19 cellular contexts compared by ENCODE assay signal in the genomic region with DNA sequence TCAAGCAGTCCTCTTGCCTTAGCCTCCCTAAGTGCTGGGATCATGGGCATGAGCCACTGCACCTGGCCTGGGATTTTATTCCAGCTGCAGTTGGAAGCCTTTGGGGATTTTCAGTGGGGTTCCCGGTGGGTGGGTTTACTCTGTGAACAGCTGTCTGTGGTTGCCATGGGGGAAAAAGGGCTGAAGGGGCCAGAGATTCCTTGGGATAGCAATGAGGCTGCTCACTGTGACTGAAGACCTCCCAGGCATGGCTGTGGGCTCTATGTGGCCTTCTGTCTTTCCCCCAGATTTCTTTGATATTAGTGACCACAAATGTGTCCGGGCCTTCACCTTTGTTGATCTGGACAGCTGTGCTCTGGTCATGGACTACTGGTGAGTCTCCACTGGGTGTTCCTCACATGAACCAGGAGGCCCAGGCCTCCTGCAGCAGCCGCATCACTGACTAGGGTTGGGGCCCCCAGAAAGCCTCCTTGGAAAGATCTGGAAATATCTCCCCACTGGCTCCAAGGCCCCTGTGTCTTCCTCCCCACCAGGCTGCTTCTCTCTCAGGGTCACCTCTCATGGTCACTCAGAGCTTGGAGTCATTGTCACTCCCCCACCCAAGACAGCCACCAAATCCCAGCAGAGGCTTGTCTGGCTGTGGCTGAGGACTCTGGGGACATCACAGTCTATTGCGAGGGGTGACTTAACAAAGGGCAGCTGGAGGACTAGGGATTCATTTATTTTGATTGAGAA. TPM values are rescaled to one million over a fixed set of nuclear protein-coding genes. Genes with fewer than 3 reads are reported as not detected.
DNase-seq lines count a peak whose midpoint lies in the region; ATAC-seq lines count a peak whose summit lies in the region.
"Had no signal": no experiment of that assay in that cellular context is flagged by ENCODE, and none has a peak within 500 bp of the region (broad histone marks: within the 10 kb centered on the region; RNA-seq: fewer than 3 reads in every experiment).

No MANE protein-coding gene starts in this region.

- no peak overlapping the region for H2BK15ac ChIP-seq in neuronal stem cell (ENCODE audit: low read length)

- peak overlapping the region; percentile 27 for H3K18ac ChIP-seq in neuronal stem cell (ENCODE audit: low read length)

- WGBS in neuronal stem cell (ENCODE audit: extremely low coverage in 2 of 2, insufficient read length in 2 of 2, insufficient replicate concordance in 1 of 2), 2 donors, result no CpG with 5 or more reads among the region's 4 CpGs

- H3K4me1 ChIP-seq in BLaER1, result peaks cover 72% of the 10 kb centered on the region
- H3K4me1 ChIP-seq in SJCRH30, result peaks cover 62% of the 10 kb centered on the region
- peaks cover 0 to 7% of the 10 kb centered on the region in 2 donors for H3K4me1 ChIP-seq in neuronal stem cell (ENCODE audit: control insufficient read depth in 2 of 2, insufficient read depth in 1 of 2, low read depth in 1 of 2, low read length in 2 of 2)

- DNase-seq in H7, result peak; percentile 17
- peak; percentile 99 to 100 for DNase-seq in SJCRH30
- DNase-seq in neuronal stem cell (ENCODE audit: low spot score), result no peak
- DNase-seq in HT-29 (ENCODE audit: low spot score), result no peak
- DNase-seq in HCEC 1CT, result no peak
- DNase-seq in HuH-7 (ENCODE audit: low spot score), result no peak
- DNase-seq: 8988T; C1 segment of cervical spinal cord; CD4-positive, CD25-positive, alpha-beta regulatory T cell; CD8-positive, alpha-beta memory T cell; COR-L47; DMS 273 treated with DMSO at 0.1 percent for 48 hours; KG1 had no signal

- no peaks in the 10 kb centered on the region for H4K20me1 ChIP-seq in BLaER1

- H3K4me3 ChIP-seq in BLaER1 (no peak overlapping the region), H7 (ENCODE audit: insufficient read depth, low read depth, low read length) (no peak overlapping the region), SJCRH30 (no peak overlapping the region), neuronal stem cell (ENCODE audit: low read length in 2 of 2) (no peak overlapping the region)
- H3K4me3 ChIP-seq: GM23338 had no signal

- H3K27ac ChIP-seq in BLaER1, result no peak overlapping the region; the same call in 1 of the 2 replicates
- peak overlapping the region; percentile 86 for H3K27ac ChIP-seq in SJCRH30
- no peak overlapping the region for H3K27ac ChIP-seq in neuronal stem cell (replicated peaks; ENCODE audit: low read length)

- H2BK5ac ChIP-seq in neuronal stem cell (ENCODE audit: low read length), result no peak overlapping the region

- no peak overlapping the region for H3K14ac ChIP-seq in neuronal stem cell (ENCODE audit: low read length)

- no peak overlapping the region for H4K91ac ChIP-seq in neuronal stem cell (ENCODE audit: low read depth, low read length, poor library complexity)

- H2BK120ac ChIP-seq in neuronal stem cell (ENCODE audit: low read depth, low read length), result peak overlapping the region; percentile 28

- peak overlapping the region; percentile 77 for H3K4me2 ChIP-seq in BLaER1
- no peak overlapping the region for H3K4me2 ChIP-seq in neuronal stem cell (ENCODE audit: insufficient read depth, low read length, poor library complexity, severe bottlenecking)
- H3K4me2 ChIP-seq: GM23338 had no signal

- ATAC-seq in HG03025 (IDR thresholded peaks at IDR 0.05; ENCODE audit: low FRiP score, unreplicated experiment), result no peak
- ATAC-seq: GM23338, HepG2 had no signal

- H4K8ac ChIP-seq in neuronal stem cell (ENCODE audit: low read depth, low read length), result no peak overlapping the region

- no peaks in the 10 kb centered on the region for H3K79me1 ChIP-seq in neuronal stem cell (ENCODE audit: low read depth, low read length)

- H2BK12ac ChIP-seq in neuronal stem cell (ENCODE audit: low read length), result no peak overlapping the region

- no peak overlapping the region for H3K4ac ChIP-seq in neuronal stem cell (ENCODE audit: low read length)

- H3K27me3 ChIP-seq in BLaER1, result no peaks in the 10 kb centered on the region
- H3K27me3 ChIP-seq in H7 (ENCODE audit: control insufficient read depth, insufficient read depth, low read length), result no peaks in the 10 kb centered on the region
- no peaks in the 10 kb centered on the region for H3K27me3 ChIP-seq in SJCRH30
- peaks cover 0 to 2% (median 0%) of the 10 kb centered on the region in 3 experiments for H3K27me3 ChIP-seq in neuronal stem cell (ENCODE audit: control insufficient read depth in 3 of 3, insufficient read depth in 3 of 3, low read depth in 1 of 3, low read length in 3 of 3)

- peak overlapping the region; percentile 38 for H2AK5ac ChIP-seq in neuronal stem cell (ENCODE audit: low read depth, low read length)

- H3K9ac ChIP-seq in BLaER1 (no peak overlapping the region), neuronal stem cell (ENCODE audit: low read depth, low read length, poor library complexity) (no peak overlapping the region)

- H3K23ac ChIP-seq in neuronal stem cell (ENCODE audit: low read depth, low read length, poor library complexity), result no peak overlapping the region

- H3K9me3 ChIP-seq in BLaER1, result no peaks in the 10 kb centered on the region
- no peaks in the 10 kb centered on the region for H3K9me3 ChIP-seq in SJCRH30 (replicated peaks)
- H3K9me3 ChIP-seq in neuronal stem cell (replicated peaks in 1 of 2; ENCODE audit: control insufficient read depth in 2 of 2, insufficient read depth in 1 of 2, low read depth in 1 of 2, low read length in 2 of 2), result no peaks in the 10 kb centered on the region

- H2AFZ ChIP-seq in neuronal stem cell (ENCODE audit: low read length), result no peak overlapping the region
- H2AFZ ChIP-seq: GM23338 had no signal

- H3K36me3 ChIP-seq in BLaER1 (no peaks in the 10 kb centered on the region), H7 (replicated peaks; ENCODE audit: control insufficient read depth, insufficient read depth, low read length) (no peaks in the 10 kb centered on the region; the same call in 1 of the 2 replicates), SJCRH30 (no peaks in the 10 kb centered on the region), neuronal stem cell (replicated peaks in 1 of 2; ENCODE audit: control insufficient read depth in 2 of 2, insufficient read depth in 2 of 2, low read length in 2 of 2) (no peaks in the 10 kb centered on the region)

RNA-seq across cellular contexts. Expression of gene EFCAB8, which starts 33.4 kb away (rescaled TPM):
- total RNA-seq in H7 (2014; rRNA removed; shearing (Covaris generic)), result 0.17 and 0.44 TPM in 2 replicates
- 0.28 and 0.58 TPM in 2 replicates for total RNA-seq in SJCRH30 (2014; rRNA removed; shearing (Covaris generic))
- polyA plus RNA-seq in neuronal stem cell (2013, experiment 1 of 2), result 0.03 TPM
- polyA plus RNA-seq in neuronal stem cell (2013, experiment 2 of 2), result 0.06 TPM
- 0.10 and 0.86 TPM in 2 replicates for total RNA-seq in HT-29 (2014; rRNA removed; shearing (Covaris generic))
- total RNA-seq: A673 had no signal
- polyA plus RNA-seq: AG04450; CD4-positive, CD25-positive, alpha-beta regulatory T cell; CD8-positive, alpha-beta memory T cell; GM23338 had no signal

Comparison
In these comparisons a context has a peak if more than half of its experiments do, and no peak if none do; other contexts are left out.
1. DNase-seq: peak in H7 (single experiment) and SJCRH30 (2 of 2); none in neuronal stem cell (single experiment), HT-29 (single experiment), HCEC 1CT (single experiment) and HuH-7 (single experiment).